In the genomic region with DNA sequence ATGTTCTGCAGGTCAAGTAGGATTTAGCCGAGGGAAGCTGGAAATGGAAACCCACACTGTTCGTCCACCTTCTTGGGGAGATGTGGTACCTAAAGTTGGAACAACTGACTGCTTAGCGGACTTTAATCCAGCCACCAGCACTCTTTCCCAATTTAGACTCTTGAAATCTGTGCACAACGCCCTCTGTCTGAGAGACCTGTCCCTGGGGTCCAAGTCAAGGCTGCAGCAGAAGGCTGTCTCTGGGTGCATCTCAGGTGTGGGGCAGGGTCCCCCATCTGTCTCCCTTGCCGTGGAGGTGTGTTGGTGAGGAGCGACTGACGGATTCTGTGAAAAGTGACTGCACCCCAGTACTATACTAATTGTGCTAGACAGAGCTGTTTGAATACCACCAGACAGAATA, we compare ENCODE assay signal across 29 cellular contexts.
"Had no signal": no experiment of that assay in that cellular context is flagged by ENCODE, and none has a peak within 500 bp of the region (broad histone marks: within the 10 kb centered on the region; RNA-seq: fewer than 3 reads in every experiment).

No MANE protein-coding gene starts in this region.

- H3K4me2 ChIP-seq: neural progenitor cell had no signal

- H3K9me3 Mint-ChIP-seq: mesothelial cell of epicardium; natural killer cell; nephron progenitor cell; neural progenitor cell; stimulated activated memory B cell treated with anti-CD40 and anti-IgM and Interleukin-4, amounts not matched to agents 10 μg/mL and 1 μg/mL and 100 μg/mL, for 72 hours had no signal

- H2AFZ ChIP-seq: parathyroid adenoma had no signal

- H3K79me2 ChIP-seq: parathyroid adenoma had no signal

- DNase-seq: kidney glomerular epithelial cell; left lung; lower lobe of right lung; mammary epithelial cell; mesendoderm; naive B cell; natural killer cell; nephron progenitor cell; occipital lobe; stimulated activated CD4-positive, alpha-beta T cell treated with anti-CD3 and anti-CD28 coated beads, Interleukin-1b, Interleukin-23, amount 100 ng/mL, for 48 hours; stimulated activated CD4-positive, alpha-beta T cell treated with anti-CD3 and anti-CD28 coated beads, Interleukin-2, amount 100 ng/mL, for 48 hours; stimulated activated CD4-positive, alpha-beta T cell treated with anti-CD3 and anti-CD28 coated beads, Interleukin-4, amount 100 ng/mL, for 4 hours; stimulated activated CD8-positive, alpha-beta memory T cell treated with anti-CD3 and anti-CD28 coated beads, Interleukin-4, amount 100 ng/mL, for 48 hours; stimulated activated naive CD4-positive, alpha-beta T cell treated with Interleukin-2 at 50 U/mL for 16 hours; stimulated activated naive CD8-positive, alpha-beta T cell treated with anti-CD3 and anti-CD28 coated beads, Interleukin-15, amount 100 ng/mL, for 72 hours; transverse colon had no signal

- H3K27ac Mint-ChIP-seq: mesothelial cell of epicardium; naive B cell; natural killer cell; nephron progenitor cell; neural progenitor cell; progenitor cell of endocrine pancreas; stimulated activated memory B cell treated with anti-CD40 and anti-IgM and Interleukin-4, amounts not matched to agents 10 μg/mL and 1 μg/mL and 100 μg/mL, for 72 hours; stimulated activated naive CD8-positive, alpha-beta T cell treated with anti-CD3 and anti-CD28 coated beads, Interleukin-15, amount 100 ng/mL, for 72 hours had no signal

- H3K4me3 Mint-ChIP-seq: mesothelial cell of epicardium; naive B cell; natural killer cell; nephron progenitor cell; neural progenitor cell; stimulated activated memory B cell treated with anti-CD40 and anti-IgM and Interleukin-4, amounts not matched to agents 10 μg/mL and 1 μg/mL and 100 μg/mL, for 72 hours; stimulated activated naive CD8-positive, alpha-beta T cell treated with anti-CD3 and anti-CD28 coated beads, Interleukin-15, amount 100 ng/mL, for 72 hours had no signal

- H3K4me1 ChIP-seq: lower lobe of right lung, parathyroid adenoma, right lobe of liver had no signal

- H3K27ac ChIP-seq: left lung, lower lobe of right lung, neural progenitor cell, neutrophil, parathyroid adenoma, right lobe of liver, thyroid gland, transverse colon, upper lobe of left lung, vagina had no signal

- H3K36me3 Mint-ChIP-seq: mesothelial cell of epicardium; naive B cell; natural killer cell; neural progenitor cell; stimulated activated memory B cell treated with anti-CD40 and anti-IgM and Interleukin-4, amounts not matched to agents 10 μg/mL and 1 μg/mL and 100 μg/mL, for 72 hours had no signal

- H3K4me3 ChIP-seq: left lung, lower lobe of right lung, neural progenitor cell, right atrium auricular region, right lobe of liver, smooth muscle cell, thyroid gland, transverse colon, upper lobe of left lung, vagina had no signal

- H3K27me3 Mint-ChIP-seq: naive B cell; stimulated activated naive CD8-positive, alpha-beta T cell treated with anti-CD3 and anti-CD28 coated beads, Interleukin-15, amount 100 ng/mL, for 72 hours had no signal

- FAIRE-seq: keratinocyte had no signal

- H3K9me3 ChIP-seq: left lung, lower lobe of right lung, neutrophil, right atrium auricular region, right lobe of liver, thyroid gland, transverse colon, upper lobe of left lung, vagina had no signal

- H3K4me1 Mint-ChIP-seq: naive B cell; natural killer cell; stimulated activated memory B cell treated with anti-CD40 and anti-IgM and Interleukin-4, amounts not matched to agents 10 μg/mL and 1 μg/mL and 100 μg/mL, for 72 hours; stimulated activated naive CD8-positive, alpha-beta T cell treated with anti-CD3 and anti-CD28 coated beads, Interleukin-15, amount 100 ng/mL, for 72 hours had no signal

- H3K9ac ChIP-seq: neural progenitor cell, parathyroid adenoma had no signal

- H3K27me3 ChIP-seq: neural progenitor cell, neutrophil, right atrium auricular region, right lobe of liver, thyroid gland, transverse colon, upper lobe of left lung, vagina had no signal

- H3K36me3 ChIP-seq: left lung, lower lobe of right lung, neural progenitor cell, neutrophil, right atrium auricular region, right lobe of liver, thyroid gland, transverse colon, upper lobe of left lung, vagina had no signal

- ATAC-seq: stimulated activated memory B cell treated with anti-CD40 and anti-IgM and Interleukin-4, amounts not matched to agents 10 μg/mL and 1 μg/mL and 100 μg/mL, for 72 hours; stimulated activated naive CD8-positive, alpha-beta T cell treated with anti-CD3 and anti-CD28 coated beads, Interleukin-15, amount 100 ng/mL, for 72 hours had no signal
